ENCODE assay signal across 16 cellular contexts in the genomic region with DNA sequence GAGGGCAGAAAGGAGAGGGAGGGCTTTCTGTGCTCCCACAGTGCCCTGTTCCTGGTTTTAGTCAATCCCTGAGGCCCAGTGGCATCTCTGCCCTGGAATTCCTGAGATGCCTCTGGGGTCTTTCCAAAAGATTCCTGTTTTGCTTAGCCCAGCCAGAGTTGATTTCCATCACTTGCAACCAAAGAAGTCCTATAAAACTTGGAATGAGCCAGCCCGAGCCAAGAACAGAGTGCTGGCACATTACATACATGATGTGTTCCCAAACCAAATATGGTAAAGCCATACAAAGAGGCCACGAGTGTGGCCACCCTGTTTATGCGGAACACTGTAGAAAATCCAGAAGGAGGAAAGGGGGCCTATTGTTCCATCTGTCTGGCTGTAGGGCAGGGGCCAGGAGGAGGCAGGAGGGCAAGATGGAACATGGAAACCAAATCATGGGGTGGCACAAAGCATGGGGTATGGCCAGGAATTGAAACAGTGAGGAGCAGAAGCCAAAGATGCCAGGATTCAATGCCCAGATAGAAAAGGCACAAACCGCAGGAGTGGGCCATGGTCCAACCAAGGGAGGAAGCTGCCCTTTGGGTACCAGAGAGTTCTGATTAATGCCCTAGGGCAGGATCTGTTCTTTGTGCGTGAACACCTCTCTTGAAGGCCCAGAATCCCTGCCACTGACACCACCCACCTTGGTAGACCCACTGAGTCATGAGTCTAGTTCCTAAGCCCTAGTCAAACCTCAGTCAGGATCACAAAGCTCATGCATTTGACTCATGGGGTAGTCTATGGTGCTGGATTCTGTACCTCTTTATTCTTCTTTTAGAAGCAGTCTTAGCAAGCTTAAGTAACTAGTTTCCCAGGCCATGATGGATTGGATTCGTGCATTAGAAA.
A peak's percentile ranks its signal among the peaks of the same experiment; 100 is the strongest.
DNase-seq lines count a peak whose midpoint lies in the region; ATAC-seq and TF ChIP-seq lines count a peak whose summit lies in the region.
"Had no signal": no experiment of that assay in that cellular context is flagged by ENCODE, and none has a peak within 500 bp of the region (broad histone marks: within the 10 kb centered on the region; RNA-seq: fewer than 3 reads in every experiment).

No MANE protein-coding gene starts in this region.

- H3K27me3 ChIP-seq in breast epithelium: no peaks in the 10 kb centered on the region
- H3K27me3 ChIP-seq in foreskin keratinocyte: no peaks in the 10 kb centered on the region
- no peaks in the 10 kb centered on the region for H3K27me3 ChIP-seq in stomach smooth muscle (ENCODE audit: control insufficient read depth in 1 of 2, insufficient read depth in 2 of 2, low read length in 2 of 2)

- TF ChIP-seq CTCF in breast epithelium (IDR thresholded peaks at IDR 0.05): no peak
- TF ChIP-seq CTCF in foreskin keratinocyte (conservative IDR thresholded peaks at IDR 0.05): no peak

- TF ChIP-seq POLR2A in breast epithelium (IDR thresholded peaks at IDR 0.05): no peak

- DNase-seq in GM04503 (ENCODE audit: low read depth) (peak; percentile 79), breast epithelium (ENCODE audit: low spot score in 2 of 2) (peak in 1 of 2 donors; percentile 91), foreskin keratinocyte (peak in 1 of 2 donors; percentile 30), NCI-H774 (lab: John Stamatoyannopoulos, UW) (no peak), Kasumi-1 (lab: John Stamatoyannopoulos, UW) (no peak)
- DNase-seq: activated CD4-positive, alpha-beta memory T cell treated with anti-CD3 and anti-CD28 coated beads for 36 hours; activated effector memory CD4-positive, alpha-beta T cell treated with anti-CD3 and anti-CD28 coated beads, Interleukin-2, amount 50 U/mL, for 16 hours; NCI-H1436; NCI-H524 treated with DMSO at 0.1 percent for 48 hours; stimulated activated CD4-positive, alpha-beta T cell treated with anti-CD3 and anti-CD28 coated beads, Interleukin-4, amount 100 ng/mL, for 1 hour; T-helper 9 cell had no signal

- H3K4me3 ChIP-seq in breast epithelium (no peak overlapping the region), stomach smooth muscle (ENCODE audit: low read length in 2 of 2) (peak overlapping the region in 1 of 2 donors; percentile 15)

- H3K9ac ChIP-seq in stomach smooth muscle (ENCODE audit: low read length in 2 of 2): peak overlapping the region in 1 of 2 donors; percentile 1

- H3K27ac ChIP-seq in breast epithelium (peak overlapping the region; percentile 68 to 90), foreskin keratinocyte (no peak overlapping the region), stomach smooth muscle (ENCODE audit: low read length) (peak overlapping the region; percentile 75)
- H3K27ac ChIP-seq: C4-2B had no signal

- ATAC-seq in foreskin keratinocyte (peak; percentile 9), HG02571 (IDR thresholded peaks at IDR 0.05; ENCODE audit: unreplicated experiment) (no peak), GM18907 (IDR thresholded peaks at IDR 0.05; ENCODE audit: unreplicated experiment) (no peak)
- ATAC-seq: stimulated activated memory B cell treated with anti-CD40 and anti-IgM and Interleukin-4, amounts not matched to agents 10 μg/mL and 1 μg/mL and 100 μg/mL, for 72 hours had no signal

- peaks cover 4 to 10% of the 10 kb centered on the region in 2 donors for H3K4me1 ChIP-seq in breast epithelium
- peaks cover 13% of the 10 kb centered on the region for H3K4me1 ChIP-seq in foreskin keratinocyte
- peaks cover 44% of the 10 kb centered on the region for H3K4me1 ChIP-seq in stomach smooth muscle (ENCODE audit: control insufficient read depth, insufficient read depth, low read length)

- H3K9me3 ChIP-seq in breast epithelium: no peaks in the 10 kb centered on the region
- H3K9me3 ChIP-seq in stomach smooth muscle (ENCODE audit: control insufficient read depth in 2 of 2, low read length in 2 of 2): no peaks in the 10 kb centered on the region

- intact Hi-C loops in breast epithelium (cut with DNase I; ENCODE audit: low total_unique reads): no loop called here

- H3K36me3 ChIP-seq in breast epithelium (no peaks in the 10 kb centered on the region), stomach smooth muscle (ENCODE audit: control insufficient read depth in 2 of 2, insufficient read depth in 2 of 2, low read length in 2 of 2) (no peaks in the 10 kb centered on the region)
